Comparison of ENCODE assay signal across 8 cellular contexts in genomic region chr2:219544567-219544966, GRCh38. TPM values are rescaled to one million over a fixed set of nuclear protein-coding genes. Genes with fewer than 3 reads are reported as not detected.
DNase-seq lines count a peak whose midpoint lies in the region; ATAC-seq, FAIRE-seq and TF ChIP-seq lines count a peak whose summit lies in the region.

No MANE protein-coding gene starts in this region.

- H3K9me3 ChIP-seq in HepG2 (ENCODE audit: low read length) (no peaks in the 10 kb centered on the region), right lobe of liver (no peaks in the 10 kb centered on the region), muscle layer of colon (ENCODE audit: low read length) (no peaks in the 10 kb centered on the region), uterus (no peaks in the 10 kb centered on the region)

- peaks cover 49% of the 10 kb centered on the region for H3K4me1 ChIP-seq in HepG2 (ENCODE audit: insufficient read depth, low read length)
- H3K4me1 ChIP-seq in right lobe of liver: peaks cover 0 to 18% (median 5%) of the 10 kb centered on the region in 4 donors
- peaks cover 23% of the 10 kb centered on the region for H3K4me1 ChIP-seq in muscle layer of colon (ENCODE audit: insufficient read depth, low read length)
- peaks cover 0 to 5% of the 10 kb centered on the region in 2 donors for H3K4me1 ChIP-seq in uterus

- peak overlapping the region; percentile 76 to 90 (median 77) for H3K4me3 ChIP-seq in HepG2 (replicated peaks in 1 of 3; ENCODE audit: insufficient read depth in 1 of 3, low read depth in 2 of 3, low read length in 3 of 3)
- H3K4me3 ChIP-seq in right lobe of liver: peak overlapping the region in 1 of 3 donors; percentile 89
- H3K4me3 ChIP-seq in astrocyte of the cerebellum (ENCODE audit: low read depth, low read length): peak overlapping the region; percentile 77
- H3K4me3 ChIP-seq in muscle layer of colon (ENCODE audit: low read depth in 1 of 2, low read length in 2 of 2): peak overlapping the region; percentile 42 to 58
- peak overlapping the region; percentile 39 to 59 for H3K4me3 ChIP-seq in uterus

- TF ChIP-seq CTCF in HepG2 (CRISPR knock-in tag; IDR thresholded peaks at IDR 0.05): no peak
- no peak for TF ChIP-seq CTCF in right lobe of liver (IDR thresholded peaks at IDR 0.05)
- TF ChIP-seq CTCF in astrocyte of the cerebellum (IDR thresholded peaks at IDR 0.05; ENCODE audit: low read depth, low read length, missing control alignments): no peak
- no peak for TF ChIP-seq CTCF in uterus (IDR thresholded peaks at IDR 0.05)

- POLR2A ChIA-PET in HepG2 (lab: Yijun Ruan, JAX): interaction anchor here (1.3 to 3.9 kb wide), 5 partner anchors 8 to 53 kb away, joined by 3 to 44 read pairs (median 28); partner anchors contain the start of genes GMPPA, INHA, OBSL1 and STK11IP

- H4K20me1 ChIP-seq in HepG2 (ENCODE audit: insufficient read depth, low read length): peaks cover 31% of the 10 kb centered on the region

- CTCF ChIA-PET in HepG2 (lab: Yijun Ruan, JAX; ENCODE audit: low intra/inter-chr PET ratio, low total read pairs): interaction anchor here (5.3 kb wide), 1 partner anchor 98 kb away, joined by 127 read pairs; no protein-coding TSS in a partner anchor

- no peak for TF ChIP-seq RAD21 in HepG2 (CRISPR knock-in tag; IDR thresholded peaks at IDR 0.05)

- TF ChIP-seq POLR2A in HepG2 (IDR thresholded peaks at IDR 0.05; ENCODE audit: insufficient read depth in 1 of 2, low read depth in 2 of 2, low read length in 2 of 2) (no peak), right lobe of liver (IDR thresholded peaks at IDR 0.05) (no peak), uterus (IDR thresholded peaks at IDR 0.05) (no peak)

- TF ChIP-seq EP300 in HepG2 (IDR thresholded peaks at IDR 0.05; ENCODE audit: low read depth in 2 of 2, low read length in 2 of 2): no peak
- no peak for TF ChIP-seq EP300 in HepG2 (CRISPR knock-in tag; IDR thresholded peaks at IDR 0.05; ENCODE audit: borderline replicate concordance)

- ATAC-seq in HepG2 (no peak), right lobe of liver (no peak), GM21390 (IDR thresholded peaks at IDR 0.05; ENCODE audit: unreplicated experiment) (no peak)

- H3K4me2 ChIP-seq in HepG2 (ENCODE audit: low read depth, low read length): peak overlapping the region; percentile 97

- H3K79me2 ChIP-seq in HepG2 (ENCODE audit: insufficient read depth, low read length): peaks cover 32% of the 10 kb centered on the region

- BruUV-seq in HepG2 (replicated peaks; lab: Mats Ljungman, UMichigan): no TSS peak

- 15% methylated on average over 9 of the region's 9 CpGs for WGBS in HepG2 (ENCODE audit: low lambda C conversion rate)
- 31% methylated on average over 6 of the region's 9 CpGs for WGBS in right lobe of liver (ENCODE audit: insufficient coverage, low coverage, low lambda C conversion rate, missing lambda C conversion rate)

- H2AFZ ChIP-seq in HepG2 (ENCODE audit: low read length): no peak overlapping the region

- H3K9ac ChIP-seq in HepG2 (ENCODE audit: insufficient read depth, low read depth, low read length) (peak overlapping the region; percentile 84), muscle layer of colon (ENCODE audit: low read length) (no peak overlapping the region)

- peak overlapping the region; percentile 65 for H3K27ac ChIP-seq in HepG2 (ENCODE audit: extremely low read length, insufficient read depth, low read length)
- no peak overlapping the region for H3K27ac ChIP-seq in right lobe of liver
- peak overlapping the region; percentile 80 for H3K27ac ChIP-seq in muscle layer of colon (ENCODE audit: low read depth, low read length)
- H3K27ac ChIP-seq in uterus: peak overlapping the region in 1 of 2 donors; percentile 90

- FAIRE-seq in HepG2 (lab: Jason Lieb, UNC): no peak

- in situ Hi-C loops in HepG2 (cut with HindIII; ENCODE audit: extremely low pct_ligation_motif_present, low pct_unique_long_range_greater_than_20kb) (loop anchor here (5.0 kb wide), 1 partner anchor 98 kb away; no protein-coding TSS in a partner anchor), astrocyte of the cerebellum (cut with HindIII; ENCODE audit: low sequenced_read_pairs) (loop anchor here (5.0 to 25.0 kb wide), 2 partner anchors 103 to 132 kb away; partner anchors contain the start of gene DES)

- H3K36me3 ChIP-seq in HepG2 (replicated peaks in 1 of 2; ENCODE audit: control insufficient read depth in 1 of 2, insufficient read depth in 2 of 2, low read length in 2 of 2) (peaks cover 25 to 34% of the 10 kb centered on the region in 2 experiments), right lobe of liver (no peaks in the 10 kb centered on the region), muscle layer of colon (ENCODE audit: insufficient read depth, low read length) (peaks cover 15% of the 10 kb centered on the region), uterus (no peaks in the 10 kb centered on the region)

- intact Hi-C loops in HepG2 (cut with micrococcal nuclease; ENCODE audit: unreplicated experiment): loop anchor here (1.0 kb wide), 1 partner anchor 156 kb away; no protein-coding TSS in a partner anchor
- intact Hi-C loops in right lobe of liver (cut with DNase I): no loop called here
- intact Hi-C loops in uterus (cut with DNase I; ENCODE audit: low total_unique reads): no loop called here

- DNase-seq in HepG2 (ENCODE audit: low spot score): no peak
- DNase-seq in right lobe of liver: no peak
- no peak for DNase-seq in astrocyte of the cerebellum (ENCODE audit: low read depth)
- no peak for DNase-seq in uterus
- DNase-seq in NCI-H1436 (lab: John Stamatoyannopoulos, UW): no peak
- no peak for DNase-seq in GM19238 (ENCODE audit: insufficient read length, low spot score)

- H3K27me3 ChIP-seq in HepG2 (ENCODE audit: control insufficient read depth in 1 of 2, insufficient read depth in 2 of 2, low read length in 2 of 2): no peaks in the 10 kb centered on the region; a peak in 1 of 5 replicates
- no peaks in the 10 kb centered on the region for H3K27me3 ChIP-seq in right lobe of liver
- no peaks in the 10 kb centered on the region for H3K27me3 ChIP-seq in muscle layer of colon (ENCODE audit: control insufficient read depth in 1 of 2, insufficient read depth in 2 of 2, low read length in 2 of 2)
- no peaks in the 10 kb centered on the region for H3K27me3 ChIP-seq in uterus

RNA-seq across cellular contexts. Expression of gene TMEM198, which starts 0.7 kb away (rescaled TPM):
- 11.6 and 17.3 TPM in 2 replicates for total RNA-seq in HepG2 (2016; rRNA removed; fragmentation: Illumina TruSeq; extraction: Trizol)
- 12.3 and 16.3 TPM in 2 replicates for total RNA-seq in HepG2 (2016; cell fraction: cytosol; rRNA removed; fragmentation: Illumina TruSeq; extraction: Trizol; ENCODE audit: low read depth)
- 10.7 and 17.8 TPM in 2 replicates for total RNA-seq in HepG2 (2016; cell fraction: insoluble cytoplasmic fraction; rRNA removed; fragmentation: Illumina TruSeq; extraction: Trizol)
- 26.8 and 32.4 TPM in 2 replicates for total RNA-seq in HepG2 (2016; cell fraction: membrane; rRNA removed; fragmentation: Illumina TruSeq; extraction: Trizol)
- total RNA-seq in HepG2 (2016; cell fraction: nucleus; rRNA removed; fragmentation: Illumina TruSeq; extraction: Trizol): 9.3 and 11.7 TPM in 2 replicates
- 23.5 and 40.8 TPM in 2 replicates for polyA plus RNA-seq in HepG2 (2011; rRNA removed)
- polyA plus RNA-seq in HepG2 (2011; cell fraction: cytosol; rRNA removed): 43.6 and 52.1 TPM in 2 replicates
- 61.3 and 68.7 TPM in 2 replicates for polyA plus RNA-seq in HepG2 (2011; cell fraction: nucleus; rRNA removed)
- polyA plus RNA-seq in HepG2 (2012): 41.3 and 49.8 TPM in 2 replicates
- polyA plus RNA-seq in HepG2 (2016; cell fraction: cytosol; fragmentation: Illumina TruSeq; extraction: Trizol; ENCODE audit: low read depth): 16.5 and 21.1 TPM in 2 replicates
- 12.8 and 14.5 TPM in 2 replicates for polyA plus RNA-seq in HepG2 (2016; cell fraction: insoluble cytoplasmic fraction; fragmentation: Illumina TruSeq; extraction: Trizol; ENCODE audit: low read depth)
- 27.9 and 28.1 TPM in 2 replicates for polyA plus RNA-seq in HepG2 (2016; cell fraction: membrane; fragmentation: Illumina TruSeq; extraction: Trizol; ENCODE audit: low read depth)
- 17.1 and 19.3 TPM in 2 replicates for polyA plus RNA-seq in HepG2 (2016; cell fraction: nucleus; fragmentation: Illumina TruSeq; extraction: Trizol; ENCODE audit: insufficient read depth, low read depth)
- polyA minus RNA-seq in HepG2 (2011; rRNA and poly(A)+ RNA removed; ENCODE audit: low replicate concordance): 2.1 and 67.2 TPM in 2 replicates
- polyA minus RNA-seq in HepG2 (2011; cell fraction: cytosol; rRNA and poly(A)+ RNA removed): 26.3 and 28.6 TPM in 2 replicates
- 12.9 and 13.6 TPM in 2 replicates for polyA minus RNA-seq in HepG2 (2011; cell fraction: nucleus; rRNA and poly(A)+ RNA removed)
- total RNA-seq in right lobe of liver: 1 to 10 TPM in 5 of 6 experiments, under 1 TPM in 1; 0.68 to 3.2 (median 1.2) TPM
- total RNA-seq in uterus: 1 to 10 TPM in 2 of 4 donors, under 1 TPM in 1, not detected in 1; 0.77 to 5.3 (median 5.1) TPM

RNA-seq across cellular contexts. Expression of gene CHPF, which starts 1.0 kb away (rescaled TPM):
- 34.7 and 79.6 TPM in 2 replicates for total RNA-seq in HepG2 (2016; rRNA removed; fragmentation: Illumina TruSeq; extraction: Trizol)
- total RNA-seq in HepG2 (2016; cell fraction: cytosol; rRNA removed; fragmentation: Illumina TruSeq; extraction: Trizol; ENCODE audit: low read depth): 21.6 and 22.1 TPM in 2 replicates
- 36.0 and 80.8 TPM in 2 replicates for total RNA-seq in HepG2 (2016; cell fraction: insoluble cytoplasmic fraction; rRNA removed; fragmentation: Illumina TruSeq; extraction: Trizol)
- 42.0 and 50.0 TPM in 2 replicates for total RNA-seq in HepG2 (2016; cell fraction: membrane; rRNA removed; fragmentation: Illumina TruSeq; extraction: Trizol)
- total RNA-seq in HepG2 (2016; cell fraction: nucleus; rRNA removed; fragmentation: Illumina TruSeq; extraction: Trizol): 65.5 and 76.8 TPM in 2 replicates
- 111 and 171 TPM in 2 replicates for polyA plus RNA-seq in HepG2 (2011; rRNA removed)
- 120 and 244 TPM in 2 replicates for polyA plus RNA-seq in HepG2 (2011; cell fraction: cytosol; rRNA removed)
- 203 and 211 TPM in 2 replicates for polyA plus RNA-seq in HepG2 (2011; cell fraction: nucleus; rRNA removed)
- polyA plus RNA-seq in HepG2 (2012): 115 and 161 TPM in 2 replicates
- polyA plus RNA-seq in HepG2 (2016; cell fraction: cytosol; fragmentation: Illumina TruSeq; extraction: Trizol; ENCODE audit: low read depth): 21.7 and 22.6 TPM in 2 replicates
- 45.9 and 55.3 TPM in 2 replicates for polyA plus RNA-seq in HepG2 (2016; cell fraction: insoluble cytoplasmic fraction; fragmentation: Illumina TruSeq; extraction: Trizol; ENCODE audit: low read depth)
- 40.5 and 41.4 TPM in 2 replicates for polyA plus RNA-seq in HepG2 (2016; cell fraction: membrane; fragmentation: Illumina TruSeq; extraction: Trizol; ENCODE audit: low read depth)
- polyA plus RNA-seq in HepG2 (2016; cell fraction: nucleus; fragmentation: Illumina TruSeq; extraction: Trizol; ENCODE audit: insufficient read depth, low read depth): 139 and 143 TPM in 2 replicates
- polyA minus RNA-seq in HepG2 (2011; rRNA and poly(A)+ RNA removed; ENCODE audit: low replicate concordance): 12.1 and 292 TPM in 2 replicates
- 137 and 143 TPM in 2 replicates for polyA minus RNA-seq in HepG2 (2011; cell fraction: cytosol; rRNA and poly(A)+ RNA removed)
- 45.4 and 47.0 TPM in 2 replicates for polyA minus RNA-seq in HepG2 (2011; cell fraction: nucleus; rRNA and poly(A)+ RNA removed)
- total RNA-seq in right lobe of liver: 100 to 1,000 TPM in 2 of 6 experiments, 10 to 100 TPM in 4; 33.2 to 183 (median 39.6) TPM
- 100 to 1,000 TPM in 1 of 4 donors, 10 to 100 TPM in 3; 16.5 to 194 (median 42.5) TPM for total RNA-seq in uterus

RNA-seq across cellular contexts. Expression of gene OBSL1, which starts 26.8 kb away (rescaled TPM):
- 65.4 and 86.7 TPM in 2 replicates for total RNA-seq in HepG2 (2016; rRNA removed; fragmentation: Illumina TruSeq; extraction: Trizol)
- total RNA-seq in HepG2 (2016; cell fraction: cytosol; rRNA removed; fragmentation: Illumina TruSeq; extraction: Trizol; ENCODE audit: low read depth): 17.5 and 19.8 TPM in 2 replicates
- total RNA-seq in HepG2 (2016; cell fraction: insoluble cytoplasmic fraction; rRNA removed; fragmentation: Illumina TruSeq; extraction: Trizol): 54.2 and 89.3 TPM in 2 replicates
- 30.2 and 34.7 TPM in 2 replicates for total RNA-seq in HepG2 (2016; cell fraction: membrane; rRNA removed; fragmentation: Illumina TruSeq; extraction: Trizol)
- 65.9 and 71.3 TPM in 2 replicates for total RNA-seq in HepG2 (2016; cell fraction: nucleus; rRNA removed; fragmentation: Illumina TruSeq; extraction: Trizol)
- polyA plus RNA-seq in HepG2 (2011; rRNA removed): 218 and 229 TPM in 2 replicates
- polyA plus RNA-seq in HepG2 (2011; cell fraction: cytosol; rRNA removed): 176 and 256 TPM in 2 replicates
- 886 and 1,174 TPM in 2 replicates for polyA plus RNA-seq in HepG2 (2011; cell fraction: nucleus; rRNA removed)
- polyA plus RNA-seq in HepG2 (2012): 161 and 176 TPM in 2 replicates
- 10.0 and 11.3 TPM in 2 replicates for polyA plus RNA-seq in HepG2 (2016; cell fraction: cytosol; fragmentation: Illumina TruSeq; extraction: Trizol; ENCODE audit: low read depth)
- polyA plus RNA-seq in HepG2 (2016; cell fraction: insoluble cytoplasmic fraction; fragmentation: Illumina TruSeq; extraction: Trizol; ENCODE audit: low read depth): 66.1 and 91.2 TPM in 2 replicates
- 22.2 and 25.7 TPM in 2 replicates for polyA plus RNA-seq in HepG2 (2016; cell fraction: membrane; fragmentation: Illumina TruSeq; extraction: Trizol; ENCODE audit: low read depth)
- polyA plus RNA-seq in HepG2 (2016; cell fraction: nucleus; fragmentation: Illumina TruSeq; extraction: Trizol; ENCODE audit: insufficient read depth, low read depth): 147 and 161 TPM in 2 replicates
- 27.0 and 477 TPM in 2 replicates for polyA minus RNA-seq in HepG2 (2011; rRNA and poly(A)+ RNA removed; ENCODE audit: low replicate concordance)
- polyA minus RNA-seq in HepG2 (2011; cell fraction: cytosol; rRNA and poly(A)+ RNA removed): 210 and 260 TPM in 2 replicates
- polyA minus RNA-seq in HepG2 (2011; cell fraction: nucleus; rRNA and poly(A)+ RNA removed): 189 and 199 TPM in 2 replicates
- 10 to 100 TPM; 27.0 to 42.5 (median 39.4) TPM for total RNA-seq in right lobe of liver
- 100 to 1,000 TPM in 2 of 4 donors, 10 to 100 TPM in 2; 53.2 to 146 (median 113) TPM for total RNA-seq in uterus

RNA-seq across cellular contexts. Expression of gene INHA, which starts 27.5 kb away (rescaled TPM):
- total RNA-seq in HepG2 (2016; rRNA removed; fragmentation: Illumina TruSeq; extraction: Trizol): 1.9 and 4.1 TPM in 2 replicates
- total RNA-seq in HepG2 (2016; cell fraction: cytosol; rRNA removed; fragmentation: Illumina TruSeq; extraction: Trizol; ENCODE audit: low read depth): 3.4 and 4.1 TPM in 2 replicates
- total RNA-seq in HepG2 (2016; cell fraction: insoluble cytoplasmic fraction; rRNA removed; fragmentation: Illumina TruSeq; extraction: Trizol): 2.5 and 3.2 TPM in 2 replicates
- total RNA-seq in HepG2 (2016; cell fraction: membrane; rRNA removed; fragmentation: Illumina TruSeq; extraction: Trizol): 3.4 and 5.3 TPM in 2 replicates
- total RNA-seq in HepG2 (2016; cell fraction: nucleus; rRNA removed; fragmentation: Illumina TruSeq; extraction: Trizol): 2.0 and 3.3 TPM in 2 replicates
- polyA plus RNA-seq in HepG2 (2011; rRNA removed): 15.2 and 23.1 TPM in 2 replicates
- polyA plus RNA-seq in HepG2 (2011; cell fraction: cytosol; rRNA removed): 13.0 and 22.2 TPM in 2 replicates
- polyA plus RNA-seq in HepG2 (2011; cell fraction: nucleus; rRNA removed): 28.4 and 35.0 TPM in 2 replicates
- polyA plus RNA-seq in HepG2 (2012): 11.4 and 17.5 TPM in 2 replicates
- polyA plus RNA-seq in HepG2 (2016; cell fraction: cytosol; fragmentation: Illumina TruSeq; extraction: Trizol; ENCODE audit: low read depth): 3.1 and 3.7 TPM in 2 replicates
- polyA plus RNA-seq in HepG2 (2016; cell fraction: insoluble cytoplasmic fraction; fragmentation: Illumina TruSeq; extraction: Trizol; ENCODE audit: low read depth): 2.1 TPM in 2 replicates
- 3.5 and 4.5 TPM in 2 replicates for polyA plus RNA-seq in HepG2 (2016; cell fraction: membrane; fragmentation: Illumina TruSeq; extraction: Trizol; ENCODE audit: low read depth)
- polyA plus RNA-seq in HepG2 (2016; cell fraction: nucleus; fragmentation: Illumina TruSeq; extraction: Trizol; ENCODE audit: insufficient read depth, low read depth): 3.6 and 4.6 TPM in 2 replicates
- 1.0 and 25.1 TPM in 2 replicates for polyA minus RNA-seq in HepG2 (2011; rRNA and poly(A)+ RNA removed; ENCODE audit: low replicate concordance)
- polyA minus RNA-seq in HepG2 (2011; cell fraction: cytosol; rRNA and poly(A)+ RNA removed): 5.1 and 5.8 TPM in 2 replicates
- polyA minus RNA-seq in HepG2 (2011; cell fraction: nucleus; rRNA and poly(A)+ RNA removed): 2.3 and 2.6 TPM in 2 replicates
- total RNA-seq in right lobe of liver: not detected
- 1 to 10 TPM in 1 of 4 donors, not detected in 3; 2.4 TPM for total RNA-seq in uterus

RNA-seq across cellular contexts. Expression of gene ASIC4, which starts 30.3 kb away (rescaled TPM):
- total RNA-seq in HepG2 (2016; rRNA removed; fragmentation: Illumina TruSeq; extraction: Trizol) (not detected in 2 replicates), right lobe of liver (not detected), uterus (under 1 TPM in 2 of 4 donors, not detected in 2; 0.21 to 0.30 TPM)
- not detected in 2 replicates for total RNA-seq in HepG2 (2016; cell fraction: cytosol; rRNA removed; fragmentation: Illumina TruSeq; extraction: Trizol; ENCODE audit: low read depth)
- total RNA-seq in HepG2 (2016; cell fraction: insoluble cytoplasmic fraction; rRNA removed; fragmentation: Illumina TruSeq; extraction: Trizol): not detected in 2 replicates
- not detected in 2 replicates for total RNA-seq in HepG2 (2016; cell fraction: membrane; rRNA removed; fragmentation: Illumina TruSeq; extraction: Trizol)
- not detected in 2 replicates for total RNA-seq in HepG2 (2016; cell fraction: nucleus; rRNA removed; fragmentation: Illumina TruSeq; extraction: Trizol)
- 0.03 TPM in 2 replicates for polyA plus RNA-seq in HepG2 (2011; rRNA removed)
- 0.01 TPM in 1 of 2 replicates, not detected in the other for polyA plus RNA-seq in HepG2 (2011; cell fraction: cytosol; rRNA removed)
- polyA plus RNA-seq in HepG2 (2011; cell fraction: nucleus; rRNA removed): 0.23 and 0.24 TPM in 2 replicates
- polyA plus RNA-seq in HepG2 (2012): not detected in 2 replicates
- polyA plus RNA-seq in HepG2 (2016; cell fraction: cytosol; fragmentation: Illumina TruSeq; extraction: Trizol; ENCODE audit: low read depth): not detected in 2 replicates
- polyA plus RNA-seq in HepG2 (2016; cell fraction: insoluble cytoplasmic fraction; fragmentation: Illumina TruSeq; extraction: Trizol; ENCODE audit: low read depth): not detected in 2 replicates
- not detected in 2 replicates for polyA plus RNA-seq in HepG2 (2016; cell fraction: membrane; fragmentation: Illumina TruSeq; extraction: Trizol; ENCODE audit: low read depth)
- 0.16 TPM in 1 of 2 replicates, not detected in the other for polyA plus RNA-seq in HepG2 (2016; cell fraction: nucleus; fragmentation: Illumina TruSeq; extraction: Trizol; ENCODE audit: insufficient read depth, low read depth)
- polyA minus RNA-seq in HepG2 (2011; rRNA and poly(A)+ RNA removed; ENCODE audit: low replicate concordance): 0.06 and 0.07 TPM in 2 replicates
- not detected in 2 replicates for polyA minus RNA-seq in HepG2 (2011; cell fraction: cytosol; rRNA and poly(A)+ RNA removed)
- 0.12 and 0.26 TPM in 2 replicates for polyA minus RNA-seq in HepG2 (2011; cell fraction: nucleus; rRNA and poly(A)+ RNA removed)

Comparison
In these comparisons a context has a peak if more than half of its experiments do, and no peak if none do; other contexts are left out.
1. H3K27ac ChIP-seq: peak in HepG2 (single experiment) and muscle layer of colon (single experiment); none in right lobe of liver (0 of 3).